Comparison of ENCODE assay signal across 1 cellular context in the genomic region with DNA sequence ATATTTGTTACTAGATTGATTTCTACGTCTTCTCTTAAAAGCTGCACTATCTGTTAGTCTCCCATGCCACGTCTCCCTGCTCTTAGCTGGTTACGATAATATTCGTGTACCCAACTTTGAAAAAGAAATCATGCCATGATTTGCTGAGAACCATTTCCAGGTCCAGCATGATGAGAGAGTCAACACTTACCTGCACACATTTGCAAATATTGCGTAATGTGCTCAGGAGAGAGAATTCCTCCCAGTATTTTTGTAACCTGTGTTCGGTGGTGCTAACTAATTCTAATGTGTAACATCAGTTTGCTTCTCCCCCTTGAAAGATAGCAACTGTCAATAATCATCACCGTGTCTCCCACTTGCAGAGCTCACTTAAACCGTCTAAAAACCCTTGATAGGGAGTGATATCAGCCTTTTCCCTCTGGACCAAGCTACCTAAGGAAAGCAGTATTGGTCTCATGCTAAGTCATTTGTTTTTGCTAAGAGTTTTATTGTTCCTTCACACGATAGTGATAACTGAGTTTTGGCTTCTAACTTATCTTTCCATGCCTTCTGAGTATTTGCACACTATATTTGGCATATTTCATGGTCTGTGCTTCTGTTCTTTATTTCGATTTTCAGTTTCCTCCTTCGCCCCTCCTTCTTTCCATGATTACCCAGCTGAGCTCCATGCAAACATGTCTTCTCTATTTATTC.
A peak's percentile ranks its signal among the peaks of the same experiment; 100 is the strongest.
TF ChIP-seq lines count a peak whose summit lies in the region.

No MANE protein-coding gene starts in this region.

TF ChIP-seq in HepG2, 621 proteins besides CTCF, POLR2A, EP300 and RAD21 (continued from another document and continues in another):
- TF ChIP-seq, protein P1, sequence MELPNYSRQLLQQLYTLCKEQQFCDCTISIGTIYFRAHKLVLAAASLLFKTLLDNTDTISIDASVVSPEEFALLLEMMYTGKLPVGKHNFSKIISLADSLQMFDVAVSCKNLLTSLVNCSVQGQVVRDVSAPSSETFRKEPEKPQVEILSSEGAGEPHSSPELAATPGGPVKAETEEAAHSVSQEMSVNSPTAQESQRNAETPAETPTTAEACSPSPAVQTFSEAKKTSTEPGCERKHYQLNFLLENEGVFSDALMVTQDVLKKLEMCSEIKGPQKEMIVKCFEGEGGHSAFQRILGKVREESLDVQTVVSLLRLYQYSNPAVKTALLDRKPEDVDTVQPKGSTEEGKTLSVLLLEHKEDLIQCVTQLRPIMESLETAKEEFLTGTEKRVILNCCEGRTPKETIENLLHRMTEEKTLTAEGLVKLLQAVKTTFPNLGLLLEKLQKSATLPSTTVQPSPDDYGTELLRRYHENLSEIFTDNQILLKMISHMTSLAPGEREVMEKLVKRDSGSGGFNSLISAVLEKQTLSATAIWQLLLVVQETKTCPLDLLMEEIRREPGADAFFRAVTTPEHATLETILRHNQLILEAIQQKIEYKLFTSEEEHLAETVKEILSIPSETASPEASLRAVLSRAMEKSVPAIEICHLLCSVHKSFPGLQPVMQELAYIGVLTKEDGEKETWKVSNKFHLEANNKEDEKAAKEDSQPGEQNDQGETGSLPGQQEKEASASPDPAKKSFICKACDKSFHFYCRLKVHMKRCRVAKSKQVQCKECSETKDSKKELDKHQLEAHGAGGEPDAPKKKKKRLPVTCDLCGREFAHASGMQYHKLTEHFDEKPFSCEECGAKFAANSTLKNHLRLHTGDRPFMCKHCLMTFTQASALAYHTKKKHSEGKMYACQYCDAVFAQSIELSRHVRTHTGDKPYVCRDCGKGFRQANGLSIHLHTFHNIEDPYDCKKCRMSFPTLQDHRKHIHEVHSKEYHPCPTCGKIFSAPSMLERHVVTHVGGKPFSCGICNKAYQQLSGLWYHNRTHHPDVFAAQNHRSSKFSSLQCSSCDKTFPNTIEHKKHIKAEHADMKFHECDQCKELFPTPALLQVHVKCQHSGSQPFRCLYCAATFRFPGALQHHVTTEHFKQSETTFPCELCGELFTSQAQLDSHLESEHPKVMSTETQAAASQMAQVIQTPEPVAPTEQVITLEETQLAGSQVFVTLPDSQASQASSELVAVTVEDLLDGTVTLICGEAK (IDR thresholded peaks at IDR 0.05) = no peak
- TF ChIP-seq, protein P1 (CRISPR knock-in tag; IDR thresholded peaks at IDR 0.05) = no peak
- no peak for TF ChIP-seq NKX3-1 (CRISPR knock-in tag; IDR thresholded peaks at IDR 0.05)
- no peak for TF ChIP-seq SOX6 (IDR thresholded peaks at IDR 0.05)
- TF ChIP-seq SOX6 (CRISPR knock-in tag; IDR thresholded peaks at IDR 0.05) = 0 out of 2 replicates have a peak, but pooled peaks have one; percentile 46
- TF ChIP-seq MTF1 (CRISPR knock-in tag; IDR thresholded peaks at IDR 0.05) = no peak
- no peak for TF ChIP-seq IRF1 (CRISPR knock-in tag; IDR thresholded peaks at IDR 0.05; ENCODE audit: low read depth)
- no peak for TF ChIP-seq ZBTB46 (CRISPR knock-in tag; IDR thresholded peaks at IDR 0.05; ENCODE audit: borderline replicate concordance)
- TF ChIP-seq HDAC1 (CRISPR knock-in tag; IDR thresholded peaks at IDR 0.05) = no peak
- no peak for TF ChIP-seq ZBTB42 (CRISPR knock-in tag; IDR thresholded peaks at IDR 0.05)
- no peak for TF ChIP-seq ZNF256 (CRISPR knock-in tag; conservative IDR thresholded peaks at IDR 0.05)
- TF ChIP-seq FIP1L1 (IDR thresholded peaks at IDR 0.05; ENCODE audit: borderline replicate concordance, insufficient read depth, low read depth, low read length) = no peak
- TF ChIP-seq SYNCRIP (IDR thresholded peaks at IDR 0.05; ENCODE audit: insufficient read depth, low read depth, low read length) = no peak
- no peak for TF ChIP-seq POLR2AphosphoS2 (IDR thresholded peaks at IDR 0.05; ENCODE audit: low read depth, low read length)
- no peak for TF ChIP-seq LCORL (IDR thresholded peaks at IDR 0.05)
- no peak for TF ChIP-seq LCORL (CRISPR knock-in tag; IDR thresholded peaks at IDR 0.05)
- TF ChIP-seq, protein P2, sequence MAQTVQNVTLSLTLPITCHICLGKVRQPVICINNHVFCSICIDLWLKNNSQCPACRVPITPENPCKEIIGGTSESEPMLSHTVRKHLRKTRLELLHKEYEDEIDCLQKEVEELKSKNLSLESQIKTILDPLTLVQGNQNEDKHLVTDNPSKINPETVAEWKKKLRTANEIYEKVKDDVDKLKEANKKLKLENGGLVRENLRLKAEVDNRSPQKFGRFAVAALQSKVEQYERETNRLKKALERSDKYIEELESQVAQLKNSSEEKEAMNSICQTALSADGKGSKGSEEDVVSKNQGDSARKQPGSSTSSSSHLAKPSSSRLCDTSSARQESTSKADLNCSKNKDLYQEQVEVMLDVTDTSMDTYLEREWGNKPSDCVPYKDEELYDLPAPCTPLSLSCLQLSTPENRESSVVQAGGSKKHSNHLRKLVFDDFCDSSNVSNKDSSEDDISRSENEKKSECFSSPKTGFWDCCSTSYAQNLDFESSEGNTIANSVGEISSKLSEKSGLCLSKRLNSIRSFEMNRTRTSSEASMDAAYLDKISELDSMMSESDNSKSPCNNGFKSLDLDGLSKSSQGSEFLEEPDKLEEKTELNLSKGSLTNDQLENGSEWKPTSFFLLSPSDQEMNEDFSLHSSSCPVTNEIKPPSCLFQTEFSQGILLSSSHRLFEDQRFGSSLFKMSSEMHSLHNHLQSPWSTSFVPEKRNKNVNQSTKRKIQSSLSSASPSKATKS (CRISPR knock-in tag; IDR thresholded peaks at IDR 0.05) = no peak
- TF ChIP-seq, protein P3, sequence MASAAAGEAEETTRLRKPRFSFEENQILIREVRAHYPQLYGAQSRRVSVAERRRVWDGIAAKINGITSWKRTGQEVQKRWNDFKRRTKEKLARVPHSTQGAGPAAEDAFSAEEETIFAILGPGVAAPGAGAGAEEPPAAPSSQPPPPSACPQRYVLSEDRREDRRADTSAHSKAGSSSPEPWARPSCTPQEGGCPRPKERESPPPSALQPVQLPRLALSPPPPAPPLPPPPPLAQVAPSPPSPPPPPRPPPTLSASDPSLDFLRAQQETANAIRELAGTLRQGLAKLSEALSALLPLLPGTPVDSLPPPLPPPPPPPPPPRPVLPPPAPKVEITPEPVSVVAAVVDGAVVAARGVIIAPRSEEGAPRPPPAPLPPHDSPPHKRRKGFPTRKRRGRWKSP (CRISPR knock-in tag; IDR thresholded peaks at IDR 0.05) = no peak
- TF ChIP-seq ELF3 (CRISPR knock-in tag; IDR thresholded peaks at IDR 0.05) = 0 out of 2 replicates have a peak, but pooled peaks have one; percentile 23
- TF ChIP-seq ZNF562 (CRISPR knock-in tag; IDR thresholded peaks at IDR 0.05; ENCODE audit: borderline replicate concordance) = no peak
- no peak for TF ChIP-seq NFIB (CRISPR knock-in tag; IDR thresholded peaks at IDR 0.05; ENCODE audit: borderline replicate concordance)
- peak; percentile 42; the same call in 1 of the 2 replicates for TF ChIP-seq SOX5 (CRISPR knock-in tag; IDR thresholded peaks at IDR 0.05; ENCODE audit: borderline replicate concordance)
- TF ChIP-seq RFX5 (IDR thresholded peaks at IDR 0.05; ENCODE audit: low read depth, low read length) = no peak
- TF ChIP-seq, protein P4, sequence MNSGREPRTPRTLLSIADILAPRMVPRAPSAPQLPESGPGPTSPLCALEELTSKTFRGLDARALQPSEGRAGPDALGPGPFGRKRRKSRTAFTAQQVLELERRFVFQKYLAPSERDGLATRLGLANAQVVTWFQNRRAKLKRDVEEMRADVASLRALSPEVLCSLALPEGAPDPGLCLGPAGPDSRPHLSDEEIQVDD (CRISPR knock-in tag; IDR thresholded peaks at IDR 0.05; ENCODE audit: borderline replicate concordance) = no peak
- TF ChIP-seq CHD4 (IDR thresholded peaks at IDR 0.05; ENCODE audit: borderline replicate concordance, low read length) = no peak
- no peak for TF ChIP-seq KMT2A (CRISPR knock-in tag; IDR thresholded peaks at IDR 0.05)
- TF ChIP-seq ZFYVE20 (CRISPR knock-in tag; IDR thresholded peaks at IDR 0.05; ENCODE audit: borderline replicate concordance, low read depth) = no peak
- TF ChIP-seq KLF16 (CRISPR knock-in tag; IDR thresholded peaks at IDR 0.05) = no peak
- no peak for TF ChIP-seq NFRKB (IDR thresholded peaks at IDR 0.05)
- no peak for TF ChIP-seq NONO (IDR thresholded peaks at IDR 0.05)
- no peak for TF ChIP-seq NONO (CRISPR knock-in tag; conservative IDR thresholded peaks at IDR 0.05)
- TF ChIP-seq, protein P5, sequence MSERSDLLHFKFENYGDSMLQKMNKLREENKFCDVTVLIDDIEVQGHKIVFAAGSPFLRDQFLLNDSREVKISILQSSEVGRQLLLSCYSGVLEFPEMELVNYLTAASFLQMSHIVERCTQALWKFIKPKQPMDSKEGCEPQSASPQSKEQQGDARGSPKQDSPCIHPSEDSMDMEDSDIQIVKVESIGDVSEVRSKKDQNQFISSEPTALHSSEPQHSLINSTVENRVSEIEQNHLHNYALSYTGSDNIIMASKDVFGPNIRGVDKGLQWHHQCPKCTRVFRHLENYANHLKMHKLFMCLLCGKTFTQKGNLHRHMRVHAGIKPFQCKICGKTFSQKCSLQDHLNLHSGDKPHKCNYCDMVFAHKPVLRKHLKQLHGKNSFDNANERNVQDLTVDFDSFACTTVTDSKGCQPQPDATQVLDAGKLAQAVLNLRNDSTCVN (CRISPR knock-in tag; IDR thresholded peaks at IDR 0.05; ENCODE audit: borderline replicate concordance) = no peak
- no peak for TF ChIP-seq ZNF431 (CRISPR knock-in tag; IDR thresholded peaks at IDR 0.05; ENCODE audit: borderline replicate concordance, low read depth)
- no peak for TF ChIP-seq FOXJ3 (CRISPR knock-in tag; IDR thresholded peaks at IDR 0.05; ENCODE audit: borderline replicate concordance)
- TF ChIP-seq RAD51 (IDR thresholded peaks at IDR 0.05; ENCODE audit: borderline replicate concordance) = no peak
- TF ChIP-seq ZNF12 (CRISPR knock-in tag; IDR thresholded peaks at IDR 0.05) = no peak
- TF ChIP-seq, protein P6, sequence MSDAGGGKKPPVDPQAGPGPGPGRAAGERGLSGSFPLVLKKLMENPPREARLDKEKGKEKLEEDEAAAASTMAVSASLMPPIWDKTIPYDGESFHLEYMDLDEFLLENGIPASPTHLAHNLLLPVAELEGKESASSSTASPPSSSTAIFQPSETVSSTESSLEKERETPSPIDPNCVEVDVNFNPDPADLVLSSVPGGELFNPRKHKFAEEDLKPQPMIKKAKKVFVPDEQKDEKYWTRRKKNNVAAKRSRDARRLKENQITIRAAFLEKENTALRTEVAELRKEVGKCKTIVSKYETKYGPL (CRISPR knock-in tag; IDR thresholded peaks at IDR 0.05) = no peak
- no peak for TF ChIP-seq FLYWCH1 (CRISPR knock-in tag; IDR thresholded peaks at IDR 0.05)
- no peak for TF ChIP-seq ZNF619 (CRISPR knock-in tag; IDR thresholded peaks at IDR 0.05)
- TF ChIP-seq, protein P7, sequence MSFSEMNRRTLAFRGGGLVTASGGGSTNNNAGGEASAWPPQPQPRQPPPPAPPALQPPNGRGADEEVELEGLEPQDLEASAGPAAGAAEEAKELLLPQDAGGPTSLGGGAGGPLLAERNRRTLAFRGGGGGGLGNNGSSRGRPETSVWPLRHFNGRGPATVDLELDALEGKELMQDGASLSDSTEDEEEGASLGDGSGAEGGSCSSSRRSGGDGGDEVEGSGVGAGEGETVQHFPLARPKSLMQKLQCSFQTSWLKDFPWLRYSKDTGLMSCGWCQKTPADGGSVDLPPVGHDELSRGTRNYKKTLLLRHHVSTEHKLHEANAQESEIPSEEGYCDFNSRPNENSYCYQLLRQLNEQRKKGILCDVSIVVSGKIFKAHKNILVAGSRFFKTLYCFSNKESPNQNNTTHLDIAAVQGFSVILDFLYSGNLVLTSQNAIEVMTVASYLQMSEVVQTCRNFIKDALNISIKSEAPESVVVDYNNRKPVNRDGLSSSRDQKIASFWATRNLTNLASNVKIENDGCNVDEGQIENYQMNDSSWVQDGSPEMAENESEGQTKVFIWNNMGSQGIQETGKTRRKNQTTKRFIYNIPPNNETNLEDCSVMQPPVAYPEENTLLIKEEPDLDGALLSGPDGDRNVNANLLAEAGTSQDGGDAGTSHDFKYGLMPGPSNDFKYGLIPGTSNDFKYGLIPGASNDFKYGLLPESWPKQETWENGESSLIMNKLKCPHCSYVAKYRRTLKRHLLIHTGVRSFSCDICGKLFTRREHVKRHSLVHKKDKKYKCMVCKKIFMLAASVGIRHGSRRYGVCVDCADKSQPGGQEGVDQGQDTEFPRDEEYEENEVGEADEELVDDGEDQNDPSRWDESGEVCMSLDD (CRISPR knock-in tag; IDR thresholded peaks at IDR 0.05; ENCODE audit: borderline replicate concordance) = no peak
- TF ChIP-seq ZFP37 (CRISPR knock-in tag; IDR thresholded peaks at IDR 0.05; ENCODE audit: borderline replicate concordance) = no peak
